ENCODE assay signal across 8 cellular contexts in genomic region chr22:36369004-36369921, GRCh38. TPM values are rescaled to one million over a fixed set of nuclear protein-coding genes. Genes with fewer than 3 reads are reported as not detected.
DNase-seq lines count a peak whose midpoint lies in the region; ATAC-seq and TF ChIP-seq lines count a peak whose summit lies in the region.

No MANE protein-coding gene starts in this region.

- ATAC-seq in T-helper 17 cell = no peak
- no peak for ATAC-seq in psoas muscle
- no peak for ATAC-seq in HG03097 (IDR thresholded peaks at IDR 0.05; ENCODE audit: low FRiP score, unreplicated experiment)

- peaks cover 0 to 6% of the 10 kb centered on the region in 2 donors for H3K36me3 ChIP-seq in psoas muscle (ENCODE audit: insufficient read depth in 1 of 2, low read depth in 1 of 2)

- H3K9me3 ChIP-seq in T-helper 17 cell (ENCODE audit: control insufficient read depth, low read length, poor library complexity, severe bottlenecking) (no peaks in the 10 kb centered on the region), psoas muscle (no peaks in the 10 kb centered on the region)

- H3K27me3 ChIP-seq in psoas muscle (ENCODE audit: insufficient read depth in 3 of 3, low read length in 2 of 3) = no peaks in the 10 kb centered on the region

- peaks cover 78% of the 10 kb centered on the region for H3K4me1 Mint-ChIP-seq in T-helper 17 cell
- H3K4me1 Mint-ChIP-seq in endothelial cell (ENCODE audit: unreplicated experiment) = peaks cover 82% of the 10 kb centered on the region

- H3K27ac ChIP-seq in psoas muscle = peak overlapping the region; percentile 70

- DNase-seq in ELF-1 (ENCODE audit: low read depth, low spot score) (peak; percentile 56), T-helper 17 cell (no peak), endothelial cell (ENCODE audit: low spot score) (no peak), psoas muscle (no peak), A172 (ENCODE audit: low spot score) (no peak), GF-D8 (lab: John Stamatoyannopoulos, UW) (no peak)
- no peak for DNase-seq in effector CD4-positive, alpha-beta T cell

- H3K36me3 Mint-ChIP-seq in T-helper 17 cell (ENCODE audit: low read depth) (peaks cover 2% of the 10 kb centered on the region), endothelial cell (ENCODE audit: low read depth, unreplicated experiment) (peaks cover 10% of the 10 kb centered on the region)

- intact Hi-C loops in psoas muscle (cut with DNase I) = no loop called here

- H3K4me3 Mint-ChIP-seq in T-helper 17 cell (peak overlapping the region; percentile 91), endothelial cell (ENCODE audit: unreplicated experiment) (no peak overlapping the region)

- no peaks in the 10 kb centered on the region for H3K9me3 Mint-ChIP-seq in endothelial cell (ENCODE audit: unreplicated experiment)

- H3K27ac Mint-ChIP-seq in T-helper 17 cell (peak overlapping the region; percentile 100), endothelial cell (ENCODE audit: unreplicated experiment) (peak overlapping the region; percentile 86)

- peaks cover 96% of the 10 kb centered on the region for H3K4me1 ChIP-seq in psoas muscle

- H3K4me3 ChIP-seq in psoas muscle = no peak overlapping the region

- H3K27me3 Mint-ChIP-seq in T-helper 17 cell = no peaks in the 10 kb centered on the region
- H3K27me3 Mint-ChIP-seq in endothelial cell (ENCODE audit: unreplicated experiment) = peaks cover 11% of the 10 kb centered on the region

- no peak for TF ChIP-seq CTCF in endothelial cell (IDR thresholded peaks at IDR 0.05; ENCODE audit: unreplicated experiment)
- TF ChIP-seq CTCF in psoas muscle (IDR thresholded peaks at IDR 0.05) = no peak

- WGBS in psoas muscle, 3 donors = 59 to 61% (median 59%) methylated on average over 19 of the region's 19 CpGs

RNA-seq across cellular contexts. Expression of gene MYH9, which starts 18.5 kb away (rescaled TPM):
- total RNA-seq in T-helper 17 cell (1,000 to 10,000 TPM; 1,038 to 1,220 TPM), endothelial cell (ENCODE audit: unreplicated experiment) (931 TPM), psoas muscle (100 to 1,000 TPM in 3 of 4 donors, 10 to 100 TPM in 1; 92.0 to 214 (median 179) TPM)
- 10 to 100 TPM; 35.6 to 89.3 (median 56.3) TPM for polyA plus RNA-seq in psoas muscle
- 180 and 245 TPM in 2 replicates for total RNA-seq in A172 (2014; rRNA removed; shearing (Covaris generic))
